29 cellular contexts compared by ENCODE assay signal in the genomic region with DNA sequence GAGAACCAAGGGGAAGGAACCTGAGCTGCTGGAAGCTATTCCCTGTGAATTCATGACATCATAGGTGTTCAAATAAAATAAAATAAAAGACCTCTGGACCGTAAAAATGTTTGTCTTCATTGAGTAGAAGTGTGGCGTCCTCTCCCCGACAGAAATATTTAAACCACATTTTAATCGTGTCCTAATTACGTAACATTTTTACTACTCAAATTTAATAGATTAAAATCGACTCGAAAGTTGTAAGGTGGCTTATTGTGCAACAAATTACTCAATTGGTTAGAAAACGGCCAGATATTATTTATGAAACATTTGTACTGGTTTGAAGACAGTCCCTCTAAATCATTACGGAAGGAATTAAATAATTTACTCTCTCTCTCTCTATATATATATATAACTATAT.
"Had no signal": no experiment of that assay in that cellular context is flagged by ENCODE, and none has a peak within 500 bp of the region (broad histone marks: within the 10 kb centered on the region; RNA-seq: fewer than 3 reads in every experiment).

No MANE protein-coding gene starts in this region.

- ATAC-seq: left cardiac atrium; left lobe of liver; lower lobe of right lung; naive thymus-derived CD8-positive, alpha-beta T cell; pancreas; right cardiac atrium; stimulated activated memory B cell treated with anti-CD40 and anti-IgM and Interleukin-4, amounts not matched to agents 10 μg/mL and 1 μg/mL and 100 μg/mL, for 72 hours; stimulated activated naive CD8-positive, alpha-beta T cell treated with anti-CD3 and anti-CD28 coated beads, Interleukin-15, amount 100 ng/mL, for 72 hours had no signal

- H3K9me3 ChIP-seq: lower lobe of right lung, pancreas, prostate gland, sigmoid colon, spleen, thyroid gland, transverse colon, upper lobe of left lung, vagina had no signal

- FAIRE-seq: keratinocyte had no signal

- H3K36me3 ChIP-seq: lower lobe of right lung, pancreas, prostate gland, sigmoid colon, spleen, thyroid gland, transverse colon, upper lobe of left lung, vagina had no signal

- H3K27me3 ChIP-seq: pancreas, sigmoid colon, spleen, thyroid gland, transverse colon, upper lobe of left lung, vagina had no signal

- H3K27ac ChIP-seq: lower lobe of right lung, pancreas, prostate gland, sigmoid colon, spleen, thyroid gland, transverse colon, upper lobe of left lung, vagina had no signal

- H3K4me1 ChIP-seq: lower lobe of right lung, pancreas, prostate gland, sigmoid colon, spleen, thyroid gland, transverse colon, upper lobe of left lung, vagina had no signal

- H3K4me3 ChIP-seq: lower lobe of right lung, pancreas, prostate gland, sigmoid colon, spleen, thyroid gland, transverse colon, upper lobe of left lung, vagina had no signal

- DNase-seq: kidney glomerular epithelial cell; left cardiac atrium; lower lobe of right lung; mammary epithelial cell; mesenchymal stem cell; naive thymus-derived CD8-positive, alpha-beta T cell; nucleus accumbens; pancreas; posterior cingulate gyrus; retina; right cardiac atrium; sigmoid colon; small intestine; spleen; stimulated activated CD4-positive, alpha-beta T cell treated with anti-CD3 and anti-CD28 coated beads, Interleukin-1b, Interleukin-23, amount 100 ng/mL, for 48 hours; stimulated activated CD4-positive, alpha-beta T cell treated with anti-CD3 and anti-CD28 coated beads, Interleukin-2, amount 100 ng/mL, for 48 hours; stimulated activated CD4-positive, alpha-beta T cell treated with anti-CD3 and anti-CD28 coated beads, Interleukin-4, amount 100 ng/mL, for 4 hours; stimulated activated CD8-positive, alpha-beta memory T cell treated with anti-CD3 and anti-CD28 coated beads, Interleukin-4, amount 100 ng/mL, for 48 hours; stimulated activated naive CD4-positive, alpha-beta T cell treated with Interleukin-2 at 50 U/mL for 16 hours; stimulated activated naive CD8-positive, alpha-beta T cell treated with anti-CD3 and anti-CD28 coated beads, Interleukin-15, amount 100 ng/mL, for 72 hours; substantia nigra; thyroid gland; transverse colon; upper lobe of left lung had no signal
